In the genomic region with DNA sequence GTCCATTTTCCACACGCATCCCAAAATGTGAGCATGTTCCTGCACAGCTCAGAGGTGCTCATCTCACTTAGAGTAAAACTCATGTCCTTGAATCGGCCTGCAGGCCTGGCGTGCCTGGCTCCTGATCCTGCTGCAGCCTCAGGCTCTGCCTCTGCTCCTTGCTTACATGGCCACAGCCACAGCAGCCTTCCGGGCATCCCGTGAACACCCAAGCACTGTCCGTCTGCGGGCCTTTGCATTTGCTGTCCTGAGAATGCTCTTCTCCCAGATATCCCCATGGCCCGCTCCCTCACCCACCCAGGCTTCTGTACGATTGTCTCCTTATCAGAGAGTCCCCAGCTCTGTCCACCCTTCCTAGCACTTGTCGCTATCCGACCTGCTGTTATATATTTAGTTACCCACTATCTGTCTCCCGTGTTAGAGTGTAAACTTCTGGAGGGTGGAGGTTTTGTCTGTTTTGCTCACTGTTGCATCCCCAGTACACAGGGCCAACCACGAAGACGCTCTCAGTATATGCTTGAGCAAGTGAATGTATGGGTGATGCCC, we compare ENCODE assay signal across 23 cellular contexts. TPM values are rescaled to one million over a fixed set of nuclear protein-coding genes. Genes with fewer than 3 reads are reported as not detected.
DNase-seq lines count a peak whose midpoint lies in the region; ATAC-seq and TF ChIP-seq lines count a peak whose summit lies in the region.
"Had no signal": no experiment of that assay in that cellular context is flagged by ENCODE, and none has a peak within 500 bp of the region (broad histone marks: within the 10 kb centered on the region; RNA-seq: fewer than 3 reads in every experiment).

No MANE protein-coding gene starts in this region.

- ATAC-seq in DND-41 (ENCODE audit: insufficient read depth, low read depth), result 0 out of 3 replicates have a peak, but pooled peaks have one; percentile 24
- peak; percentile 28 to 55 (median 47) for ATAC-seq in heart left ventricle

- H2BK5ac ChIP-seq in mesendoderm (ENCODE audit: low read length), result no peak overlapping the region

- H3K4me3 ChIP-seq in DND-41 (ENCODE audit: low read depth in 1 of 2, low read length in 2 of 2), result no peak overlapping the region
- H3K4me3 ChIP-seq in heart left ventricle, result no peak overlapping the region
- no peak overlapping the region for H3K4me3 ChIP-seq in mesendoderm (ENCODE audit: low read length)
- H3K4me3 ChIP-seq: A549; BLaER1 treated with 17β-estradiol and CSF1 and Interleukin-3, amounts not matched to agents 10 nM and 100 nM; PC-9 had no signal

- peaks cover 5% of the 10 kb centered on the region; the same call in 1 of the 2 replicates for H4K20me1 ChIP-seq in DND-41 (ENCODE audit: insufficient read depth, low read length)

- H3K27ac ChIP-seq in DND-41 (ENCODE audit: low read length) (no peak overlapping the region), heart left ventricle (peak overlapping the region in 10 of 12 donors; percentile 17 to 74 (median 60)), mesendoderm (ENCODE audit: low read depth, low read length) (no peak overlapping the region)
- H3K27ac ChIP-seq: A549; BLaER1 treated with 17β-estradiol and CSF1 and Interleukin-3, amounts not matched to agents 10 nM and 100 nM; PC-9 had no signal

- no peak overlapping the region for H2BK15ac ChIP-seq in mesendoderm (replicated peaks; ENCODE audit: low read depth)

- no peaks in the 10 kb centered on the region for H3K4me1 ChIP-seq in DND-41 (ENCODE audit: insufficient read depth, low read length)
- H3K4me1 ChIP-seq in heart left ventricle, result peaks cover 0 to 82% (median 39%) of the 10 kb centered on the region in 12 donors
- peaks cover 4% of the 10 kb centered on the region for H3K4me1 ChIP-seq in mesendoderm (ENCODE audit: control insufficient read depth, low read depth, low read length)
- H3K4me1 ChIP-seq: A549; BLaER1 treated with 17β-estradiol and CSF1 and Interleukin-3, amounts not matched to agents 10 nM and 100 nM had no signal

- no peak overlapping the region for H2AK5ac ChIP-seq in mesendoderm (ENCODE audit: low read length)

- H2AFZ ChIP-seq in DND-41 (ENCODE audit: low read depth, low read length), result no peak overlapping the region
- H2AFZ ChIP-seq: PC-9 had no signal

- no peak overlapping the region for H4K5ac ChIP-seq in mesendoderm (ENCODE audit: low read length)

- H3K36me3 ChIP-seq in DND-41 (ENCODE audit: insufficient read depth, low read length) (no peaks in the 10 kb centered on the region), heart left ventricle (peaks cover 0 to 2% (median 0%) of the 10 kb centered on the region in 9 donors), mesendoderm (ENCODE audit: control insufficient read depth, insufficient read depth, low read length) (no peaks in the 10 kb centered on the region)
- H3K36me3 ChIP-seq: BLaER1 treated with 17β-estradiol and CSF1 and Interleukin-3, amounts not matched to agents 10 nM and 100 nM had no signal

- H3K9me3 ChIP-seq in DND-41 (ENCODE audit: insufficient read depth, low read length, severe bottlenecking) (no peaks in the 10 kb centered on the region), heart left ventricle (no peaks in the 10 kb centered on the region)
- H3K9me3 ChIP-seq: A549; BLaER1 treated with 17β-estradiol and CSF1 and Interleukin-3, amounts not matched to agents 10 nM and 100 nM had no signal

- TF ChIP-seq POLR2A in heart left ventricle (IDR thresholded peaks at IDR 0.05), result no peak

- H3K56ac ChIP-seq in mesendoderm (ENCODE audit: low read length), result peak overlapping the region; percentile 15

- DNase-seq in DND-41 (no peak), OCI-M1 (lab: John Stamatoyannopoulos, UW) (peak; percentile 8), heart left ventricle (peak in 1 of 5 donors; percentile 47), mesendoderm (no peak), NCI-H2081 treated with DMSO at 0.1 percent for 48 hours (lab: John Stamatoyannopoulos, UW) (no peak), HuH-7 (ENCODE audit: low spot score) (no peak), NCI-H146 treated with DMSO at 0.1 percent for 48 hours (lab: John Stamatoyannopoulos, UW; ENCODE audit: unreplicated experiment) (no peak)
- DNase-seq: AML-193; CD4-positive, alpha-beta T cell; GOT3; HCEC 1CT; NCI-H1105; NCI-H1436 treated with DMSO at 0.1 percent for 48 hours; NCI-H1930; NCI-H446; NCI-H524 treated with DMSO at 0.1 percent for 48 hours; NCI-H774; PC-9; SHP77 treated with DMSO at 0.1 percent for 48 hours had no signal

- no peaks in the 10 kb centered on the region for H3K27me3 ChIP-seq in DND-41 (ENCODE audit: insufficient read depth, low read length, poor library complexity)
- H3K27me3 ChIP-seq in heart left ventricle, result no peaks in the 10 kb centered on the region
- H3K27me3 ChIP-seq in mesendoderm (ENCODE audit: insufficient read depth, low read length, poor library complexity), result no peaks in the 10 kb centered on the region
- H3K27me3 ChIP-seq: BLaER1 treated with 17β-estradiol and CSF1 and Interleukin-3, amounts not matched to agents 10 nM and 100 nM had no signal

- WGBS in heart left ventricle, 4 donors, result 49 to 64% (median 57%) methylated on average over 14 of the region's 14 CpGs
- WGBS in mesendoderm (ENCODE audit: extremely low coverage, insufficient coverage, low lambda C conversion rate), result no CpG with 5 or more reads among the region's 14 CpGs

- H3K9ac ChIP-seq in DND-41 (ENCODE audit: low read depth, low read length) (no peak overlapping the region), mesendoderm (ENCODE audit: low read length) (no peak overlapping the region)
- H3K9ac ChIP-seq: BLaER1 treated with 17β-estradiol and CSF1 and Interleukin-3, amounts not matched to agents 10 nM and 100 nM had no signal

- H3K18ac ChIP-seq in mesendoderm (ENCODE audit: low read length), result no peak overlapping the region

- no peak overlapping the region for H3K4me2 ChIP-seq in DND-41 (ENCODE audit: insufficient read depth, low read length)
- H3K4me2 ChIP-seq in mesendoderm (ENCODE audit: low read length), result no peak overlapping the region
- H3K4me2 ChIP-seq: A549; BLaER1 treated with 17β-estradiol and CSF1 and Interleukin-3, amounts not matched to agents 10 nM and 100 nM; PC-9 had no signal

- H3K79me1 ChIP-seq in mesendoderm (ENCODE audit: low read length), result no peaks in the 10 kb centered on the region

- intact Hi-C loops in heart left ventricle (cut with DNase I), result no loop called here

- H3K4ac ChIP-seq in mesendoderm (ENCODE audit: low read depth, low read length), result no peak overlapping the region

- no peak overlapping the region for H2BK120ac ChIP-seq in mesendoderm (ENCODE audit: low read depth, low read length)

- no peak overlapping the region for H3K23ac ChIP-seq in mesendoderm (ENCODE audit: low read length)

- H3K79me2 ChIP-seq in DND-41 (ENCODE audit: insufficient read depth, low read length) (no peaks in the 10 kb centered on the region), mesendoderm (ENCODE audit: control insufficient read depth, insufficient read depth, low read length) (no peaks in the 10 kb centered on the region)

- H4K8ac ChIP-seq in mesendoderm (ENCODE audit: low read depth, low read length), result no peak overlapping the region

- TF ChIP-seq CTCF in DND-41 (IDR thresholded peaks at IDR 0.05; ENCODE audit: borderline replicate concordance, extremely low read depth, low read length, poor library complexity, severe bottlenecking) (no peak), heart left ventricle (IDR thresholded peaks at IDR 0.05) (no peak)

RNA-seq across cellular contexts. Expression of gene FGF18, which starts 21.9 kb away (rescaled TPM):
- total RNA-seq in heart left ventricle, result 10 to 100 TPM in 7 of 9 donors, 1 to 10 TPM in 2; 6.8 to 63.0 (median 23.1) TPM
- 1 to 10 TPM; 3.4 to 5.5 TPM for polyA plus RNA-seq in heart left ventricle
- polyA plus RNA-seq in mesendoderm (2013, experiment 1 of 2), result 2.2 TPM
- polyA plus RNA-seq in mesendoderm (2013, experiment 2 of 2), result 2.8 TPM
- total RNA-seq: RPMI7951 had no signal
- polyA plus RNA-seq: IgD-negative memory B cell had no signal

RNA-seq across cellular contexts. Expression of gene NPM1, which starts 53.7 kb away (rescaled TPM):
- total RNA-seq in heart left ventricle, result 100 to 1,000 TPM; 240 to 569 (median 442) TPM
- 1,000 to 10,000 TPM in 1 of 2 donors, 100 to 1,000 TPM in 1; 417 to 1,458 TPM for polyA plus RNA-seq in heart left ventricle
- 4,670 TPM for polyA plus RNA-seq in mesendoderm (2013, experiment 1 of 2)
- polyA plus RNA-seq in mesendoderm (2013, experiment 2 of 2), result 4,303 TPM

Comparison
In these comparisons a context has a peak if more than half of its experiments do, and no peak if none do; other contexts are left out.
1. H3K27ac ChIP-seq: peak in heart left ventricle (10 of 12); none in DND-41 (single experiment) and mesendoderm (single experiment).